In genomic region chr19:3098141-3098514, GRCh38 we compare ENCODE assay signal across 13 cellular contexts. TPM values are rescaled to one million over a fixed set of nuclear protein-coding genes. Genes with fewer than 3 reads are reported as not detected.
A peak's percentile ranks its signal among the peaks of the same experiment; 100 is the strongest.
DNase-seq lines count a peak whose midpoint lies in the region; ATAC-seq, FAIRE-seq and TF ChIP-seq lines count a peak whose summit lies in the region.
"Had no signal": no experiment of that assay in that cellular context is flagged by ENCODE, and none has a peak within 500 bp of the region (broad histone marks: within the 10 kb centered on the region; RNA-seq: fewer than 3 reads in every experiment).

No MANE protein-coding gene starts in this region.

- H3K27me3 Mint-ChIP-seq in endothelial cell (ENCODE audit: unreplicated experiment) (peaks cover 14% of the 10 kb centered on the region), progenitor cell of endocrine pancreas (no peaks in the 10 kb centered on the region)

- H3K4me1 ChIP-seq in colonic mucosa (peaks cover 40% of the 10 kb centered on the region), kidney (ENCODE audit: control insufficient read depth in 1 of 2, insufficient read depth in 1 of 2, low read depth in 1 of 2, low read length in 2 of 2) (peaks cover 21 to 64% of the 10 kb centered on the region in 2 donors), spleen (peaks cover 45 to 91% (median 76%) of the 10 kb centered on the region in 6 donors)

- intact Hi-C loops in colonic mucosa (cut with DNase I) (no loop called here), kidney (cut with DNase I) (no loop called here), spleen (cut with DNase I; ENCODE audit: low total_unique reads) (no loop called here)

- H3K4me3 ChIP-seq in colonic mucosa = peak overlapping the region; percentile 96
- peak overlapping the region; percentile 33 to 85 for H3K4me3 ChIP-seq in kidney (ENCODE audit: low read length in 2 of 2)
- H3K4me3 ChIP-seq in spleen = peak overlapping the region in 6 of 8 donors; percentile 2 to 84 (median 44)

- 53 to 73% (median 63%) methylated on average over 17 to 18 of the region's 18 CpGs for WGBS in spleen, 5 donors

- no peaks in the 10 kb centered on the region for H3K36me3 ChIP-seq in colonic mucosa
- H3K36me3 ChIP-seq in kidney (ENCODE audit: control insufficient read depth in 1 of 2, insufficient read depth in 2 of 2, low read length in 2 of 2) = no peaks in the 10 kb centered on the region
- no peaks in the 10 kb centered on the region for H3K36me3 ChIP-seq in spleen

- DNase-seq in GM03348 (ENCODE audit: low spot score) (peak; percentile 57), colonic mucosa (peak; percentile 57), kidney (peak; percentile 77), spleen (peak; percentile 75), endothelial cell (ENCODE audit: low spot score) (no peak), progenitor cell of endocrine pancreas (ENCODE audit: low spot score, unreplicated experiment) (no peak)
- DNase-seq: NCI-H187 had no signal

- no peaks in the 10 kb centered on the region for H3K27me3 ChIP-seq in colonic mucosa
- peaks cover 0 to 69% (median 0%) of the 10 kb centered on the region in 7 donors for H3K27me3 ChIP-seq in spleen (replicated peaks in 1 of 7)

- no peak for TF ChIP-seq CTCF in colonic mucosa (IDR thresholded peaks at IDR 0.05)
- TF ChIP-seq CTCF in kidney (IDR thresholded peaks at IDR 0.05; ENCODE audit: borderline replicate concordance, extremely low read depth, insufficient read depth) = no peak
- no peak for TF ChIP-seq CTCF in spleen (IDR thresholded peaks at IDR 0.05 in 8 of 11, conservative IDR thresholded peaks at IDR 0.05 in 3 of 11)
- TF ChIP-seq CTCF in endothelial cell (IDR thresholded peaks at IDR 0.05; ENCODE audit: unreplicated experiment) = no peak
- TF ChIP-seq CTCF in progenitor cell of endocrine pancreas (IDR thresholded peaks at IDR 0.05; ENCODE audit: unreplicated experiment) = no peak

- no peak for TF ChIP-seq POLR2A in spleen (IDR thresholded peaks at IDR 0.05)

- no peak for FAIRE-seq in kidney (lab: Jason Lieb, UNC)
- FAIRE-seq: endometrium had no signal

- H3K27ac Mint-ChIP-seq in endothelial cell (ENCODE audit: unreplicated experiment) = no peak overlapping the region
- no peak overlapping the region for H3K27ac Mint-ChIP-seq in progenitor cell of endocrine pancreas
- H3K27ac Mint-ChIP-seq: activated T-helper 1 cell treated with anti-CD3 and anti-CD28 coated beads, Interleukin-12 subunit alpha, Interleukin-12 subunit beta, Interleukin-2, Interleukin-4 antibody, amounts not matched to agents 30 ng/mL and 10 ng/mL and 1 ng/mL, durations not matched to agents 14 hours and 24 hours and 36 hours; memory B cell had no signal

- H3K4me1 Mint-ChIP-seq in endothelial cell (ENCODE audit: unreplicated experiment) (peaks cover 19% of the 10 kb centered on the region), progenitor cell of endocrine pancreas (ENCODE audit: low read depth) (peaks cover 23% of the 10 kb centered on the region)

- H3K36me3 Mint-ChIP-seq in endothelial cell (ENCODE audit: low read depth, unreplicated experiment) = no peaks in the 10 kb centered on the region
- no peaks in the 10 kb centered on the region for H3K36me3 Mint-ChIP-seq in progenitor cell of endocrine pancreas (ENCODE audit: insufficient read depth)
- H3K36me3 Mint-ChIP-seq: memory B cell had no signal

- H3K27ac ChIP-seq in colonic mucosa (peak overlapping the region; percentile 74), kidney (ENCODE audit: low read depth in 2 of 2, low read length in 2 of 2) (peak overlapping the region; percentile 74 to 86), spleen (peak overlapping the region; percentile 60 to 90 (median 83))

- H3K4me3 Mint-ChIP-seq in endothelial cell (ENCODE audit: unreplicated experiment) (no peak overlapping the region), progenitor cell of endocrine pancreas (ENCODE audit: low read depth) (no peak overlapping the region)
- H3K4me3 Mint-ChIP-seq: activated T-helper 1 cell treated with anti-CD3 and anti-CD28 coated beads, Interleukin-12 subunit alpha, Interleukin-12 subunit beta, Interleukin-2, Interleukin-4 antibody, amounts not matched to agents 30 ng/mL and 10 ng/mL and 1 ng/mL, durations not matched to agents 14 hours and 24 hours and 36 hours had no signal

- no peaks in the 10 kb centered on the region for H3K9me3 ChIP-seq in colonic mucosa
- no peaks in the 10 kb centered on the region for H3K9me3 ChIP-seq in kidney (ENCODE audit: control insufficient read depth in 1 of 2, low read length in 2 of 2)
- no peaks in the 10 kb centered on the region for H3K9me3 ChIP-seq in spleen

- ATAC-seq in GM19455 (IDR thresholded peaks at IDR 0.05; ENCODE audit: unreplicated experiment) = no peak
- ATAC-seq in HG02938 (IDR thresholded peaks at IDR 0.05; ENCODE audit: unreplicated experiment) = no peak

- H3K9ac ChIP-seq in colonic mucosa (ENCODE audit: low read depth in 2 of 2, low read length in 2 of 2) (peak overlapping the region; percentile 96 to 99), kidney (ENCODE audit: low read length in 2 of 2) (peak overlapping the region; percentile 19 to 95)

- H3K9me3 Mint-ChIP-seq in endothelial cell (ENCODE audit: unreplicated experiment) = no peaks in the 10 kb centered on the region
- no peaks in the 10 kb centered on the region for H3K9me3 Mint-ChIP-seq in progenitor cell of endocrine pancreas (ENCODE audit: low read depth)
- H3K9me3 Mint-ChIP-seq: activated T-helper 1 cell treated with anti-CD3 and anti-CD28 coated beads, Interleukin-12 subunit alpha, Interleukin-12 subunit beta, Interleukin-2, Interleukin-4 antibody, amounts not matched to agents 30 ng/mL and 10 ng/mL and 1 ng/mL, durations not matched to agents 14 hours and 24 hours and 36 hours; memory B cell had no signal

RNA-seq across cellular contexts. Expression of gene GNA11, which starts 4.0 kb away (rescaled TPM):
- total RNA-seq in colonic mucosa = 100 to 1,000 TPM; 197 to 215 TPM
- 69.4 TPM for total RNA-seq in kidney
- 43.9 TPM for polyA plus RNA-seq in kidney (ENCODE audit: insufficient read depth, low read depth, low replicate concordance)
- total RNA-seq in spleen = 10 to 100 TPM; 22.6 to 41.5 (median 33.4) TPM
- polyA plus RNA-seq in spleen = 10 to 100 TPM in 1 of 3 donors, 1 to 10 TPM in 2; 5.1 to 22.7 (median 6.1) TPM
- total RNA-seq in endothelial cell (ENCODE audit: unreplicated experiment) = 35.8 TPM
- 37.9 and 39.5 TPM in 2 replicates for total RNA-seq in progenitor cell of endocrine pancreas

RNA-seq across cellular contexts. Expression of gene TLE5, which starts 35.8 kb away (rescaled TPM):
- 100 to 1,000 TPM; 407 to 409 TPM for total RNA-seq in colonic mucosa
- total RNA-seq in kidney = 526 TPM
- 580 TPM for polyA plus RNA-seq in kidney (ENCODE audit: insufficient read depth, low read depth, low replicate concordance)
- 100 to 1,000 TPM; 325 to 569 (median 425) TPM for total RNA-seq in spleen
- 100 to 1,000 TPM; 428 to 618 (median 514) TPM for polyA plus RNA-seq in spleen
- total RNA-seq in endothelial cell (ENCODE audit: unreplicated experiment) = 343 TPM
- total RNA-seq in progenitor cell of endocrine pancreas = 469 and 507 TPM in 2 replicates

RNA-seq across cellular contexts. Expression of gene GNA15, which starts 37.7 kb away (rescaled TPM):
- total RNA-seq in colonic mucosa = 1 to 10 TPM; 1.6 to 6.6 TPM
- 8.7 TPM for total RNA-seq in kidney
- 1.7 TPM for polyA plus RNA-seq in kidney (ENCODE audit: insufficient read depth, low read depth, low replicate concordance)
- total RNA-seq in spleen = 10 to 100 TPM in 6 of 7 donors, 1 to 10 TPM in 1; 9.8 to 24.9 (median 12.7) TPM
- polyA plus RNA-seq in spleen = 1 to 10 TPM; 3.8 to 7.6 (median 5.2) TPM
- total RNA-seq in endothelial cell (ENCODE audit: unreplicated experiment) = not detected
- total RNA-seq in progenitor cell of endocrine pancreas = not detected in 2 replicates
- total RNA-seq: H4 had no signal

Comparison
In these comparisons a context has a peak if more than half of its experiments do, and no peak if none do; other contexts are left out.
1. DNase-seq: peak in GM03348 (single experiment), colonic mucosa (single experiment), kidney (single experiment) and spleen (single experiment); none in endothelial cell (single experiment) and progenitor cell of endocrine pancreas (single experiment).
2. H3K4me3 ChIP-seq: peak in every context shown above with its lines; median percentile 96 in colonic mucosa; 59 in kidney; 44 in spleen.
3. Peak in every context shown above with its lines, with median percentiles within 50 percentile points of each other: H3K27ac ChIP-seq.